21 cellular contexts compared by ENCODE assay signal in the genomic region with DNA sequence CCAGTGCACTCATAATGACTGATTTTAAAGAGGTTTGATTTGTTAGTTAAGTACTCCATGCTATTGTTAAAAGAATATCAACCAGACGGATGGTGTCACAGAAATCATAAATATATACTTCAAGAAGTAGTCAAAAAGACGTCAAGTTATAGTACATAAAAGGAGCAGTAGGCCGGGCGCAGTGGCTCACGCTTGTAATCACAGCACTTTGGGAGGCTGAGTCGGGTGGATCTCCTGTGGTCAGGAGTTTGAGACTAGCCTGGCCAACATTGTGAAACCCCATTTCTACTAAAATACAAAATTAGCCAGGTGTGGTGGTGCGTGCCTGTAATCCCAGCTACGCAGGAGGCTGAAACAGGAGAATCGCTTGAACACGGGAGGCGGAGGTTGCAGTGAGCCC.
DNase-seq lines count a peak whose midpoint lies in the region; ATAC-seq, FAIRE-seq and TF ChIP-seq lines count a peak whose summit lies in the region.
"Had no signal": no experiment of that assay in that cellular context is flagged by ENCODE, and none has a peak within 500 bp of the region (broad histone marks: within the 10 kb centered on the region; RNA-seq: fewer than 3 reads in every experiment).

No MANE protein-coding gene starts in this region.

- FAIRE-seq in kidney (lab: Jason Lieb, UNC), result no peak
- FAIRE-seq: A549, D721Med, G401.6, GM12891, GM19239 had no signal

- intact Hi-C loops in kidney (cut with DNase I) (no loop called here), sciatic nerve (cut with DNase I) (no loop called here)

- no peaks in the 10 kb centered on the region for H3K4me1 ChIP-seq in kidney (ENCODE audit: control insufficient read depth in 1 of 2, insufficient read depth in 1 of 2, low read depth in 1 of 2, low read length in 2 of 2)
- H3K4me1 ChIP-seq: A549; BLaER1 treated with 17β-estradiol and CSF1 and Interleukin-3, amounts not matched to agents 10 nM and 100 nM; Caco-2 had no signal

- H3K4me1 Mint-ChIP-seq in activated T-cell treated with anti-CD3 and anti-CD28 coated beads, Interleukin-2, amount 50 U/mL, for 72 hours (ENCODE audit: low read depth), result no peaks in the 10 kb centered on the region
- H3K4me1 Mint-ChIP-seq: B cell had no signal

- no peak for DNase-seq in activated T-cell treated with anti-CD3 and anti-CD28 coated beads, Interleukin-2, amount 50 U/mL, for 72 hours
- no peak for DNase-seq in activated T-cell treated with anti-CD3 and anti-CD28 coated beads, Interleukin-2, amount 50 U/mL, for 1 hour
- DNase-seq in kidney (peak; percentile 51), sciatic nerve (ENCODE audit: low spot score) (peak; percentile 32), H7 (no peak)
- DNase-seq: AML-193; Caco-2; Calu3; CD4-positive, alpha-beta T cell; CD8-positive, alpha-beta T cell; DMS79 treated with DMSO at 0.1 percent for 48 hours; GF-D8 had no signal

- H3K36me3 Mint-ChIP-seq in activated T-cell treated with anti-CD3 and anti-CD28 coated beads, Interleukin-2, amount 50 U/mL, for 72 hours (ENCODE audit: insufficient read depth in 2 of 2), result no peaks in the 10 kb centered on the region
- H3K36me3 Mint-ChIP-seq: CD8-positive, alpha-beta T cell had no signal

- H3K27ac Mint-ChIP-seq in activated T-cell treated with anti-CD3 and anti-CD28 coated beads, Interleukin-2, amount 50 U/mL, for 72 hours, result peak overlapping the region; percentile 29
- H3K27ac Mint-ChIP-seq: B cell; CD4-positive, alpha-beta T cell; CD8-positive, alpha-beta T cell had no signal

- no peak overlapping the region for H3K4me3 ChIP-seq in kidney (ENCODE audit: low read length in 2 of 2)
- no peak overlapping the region for H3K4me3 ChIP-seq in H7 (ENCODE audit: insufficient read depth, low read depth, low read length)
- H3K4me3 ChIP-seq: A549; BLaER1 treated with 17β-estradiol and CSF1 and Interleukin-3, amounts not matched to agents 10 nM and 100 nM had no signal

- no peaks in the 10 kb centered on the region for H3K27me3 ChIP-seq in H7 (ENCODE audit: control insufficient read depth, insufficient read depth, low read length)
- H3K27me3 ChIP-seq: BLaER1 treated with 17β-estradiol and CSF1 and Interleukin-3, amounts not matched to agents 10 nM and 100 nM had no signal

- no peaks in the 10 kb centered on the region for H3K27me3 Mint-ChIP-seq in activated T-cell treated with anti-CD3 and anti-CD28 coated beads, Interleukin-2, amount 50 U/mL, for 72 hours (ENCODE audit: low read depth)
- H3K27me3 Mint-ChIP-seq: B cell; CD4-positive, alpha-beta T cell had no signal

- no peak overlapping the region for H3K27ac ChIP-seq in kidney (ENCODE audit: low read depth in 2 of 2, low read length in 2 of 2)
- H3K27ac ChIP-seq: 22Rv1; A549; BLaER1 treated with 17β-estradiol and CSF1 and Interleukin-3, amounts not matched to agents 10 nM and 100 nM; C4-2B had no signal

- TF ChIP-seq CTCF in kidney (IDR thresholded peaks at IDR 0.05; ENCODE audit: borderline replicate concordance, extremely low read depth, insufficient read depth), result no peak

- no peak overlapping the region for H3K9ac ChIP-seq in kidney (ENCODE audit: low read length in 2 of 2)
- H3K9ac ChIP-seq: BLaER1 treated with 17β-estradiol and CSF1 and Interleukin-3, amounts not matched to agents 10 nM and 100 nM had no signal

- ATAC-seq in activated T-cell treated with anti-CD3 and anti-CD28 coated beads, Interleukin-2, amount 50 U/mL, for 72 hours (replicated peaks in 1 of 2), result no peak
- no peak for ATAC-seq in sciatic nerve
- ATAC-seq: A549; CD8-positive, alpha-beta T cell had no signal

- no peaks in the 10 kb centered on the region for H3K9me3 ChIP-seq in kidney (ENCODE audit: control insufficient read depth in 1 of 2, low read length in 2 of 2)
- H3K9me3 ChIP-seq: A549; BLaER1 treated with 17β-estradiol and CSF1 and Interleukin-3, amounts not matched to agents 10 nM and 100 nM; Caco-2 had no signal

- H3K9me3 Mint-ChIP-seq in activated T-cell treated with anti-CD3 and anti-CD28 coated beads, Interleukin-2, amount 50 U/mL, for 72 hours, result peaks cover 0 to 2% of the 10 kb centered on the region in 2 donors

- H3K36me3 ChIP-seq in kidney (ENCODE audit: control insufficient read depth in 1 of 2, insufficient read depth in 2 of 2, low read length in 2 of 2), result no peaks in the 10 kb centered on the region
- H3K36me3 ChIP-seq in H7 (replicated peaks; ENCODE audit: control insufficient read depth, insufficient read depth, low read length), result no peaks in the 10 kb centered on the region
- H3K36me3 ChIP-seq: BLaER1 treated with 17β-estradiol and CSF1 and Interleukin-3, amounts not matched to agents 10 nM and 100 nM had no signal

- no peak overlapping the region for H3K4me3 Mint-ChIP-seq in activated T-cell treated with anti-CD3 and anti-CD28 coated beads, Interleukin-2, amount 50 U/mL, for 72 hours
- H3K4me3 Mint-ChIP-seq: B cell; CD4-positive, alpha-beta T cell; CD8-positive, alpha-beta T cell had no signal

Comparison
In these comparisons a context has a peak if more than half of its experiments do, and no peak if none do; other contexts are left out.
1. DNase-seq: peak in kidney (single experiment) and sciatic nerve (single experiment); none in activated T-cell treated with anti-CD3 and anti-CD28 coated beads, Interleukin-2, amount 50 U/mL, for 72 hours (0 of 2), activated T-cell treated with anti-CD3 and anti-CD28 coated beads, Interleukin-2, amount 50 U/mL, for 1 hour (single experiment) and H7 (single experiment).